Comparison of ENCODE assay signal across 32 cellular contexts in the genomic region with DNA sequence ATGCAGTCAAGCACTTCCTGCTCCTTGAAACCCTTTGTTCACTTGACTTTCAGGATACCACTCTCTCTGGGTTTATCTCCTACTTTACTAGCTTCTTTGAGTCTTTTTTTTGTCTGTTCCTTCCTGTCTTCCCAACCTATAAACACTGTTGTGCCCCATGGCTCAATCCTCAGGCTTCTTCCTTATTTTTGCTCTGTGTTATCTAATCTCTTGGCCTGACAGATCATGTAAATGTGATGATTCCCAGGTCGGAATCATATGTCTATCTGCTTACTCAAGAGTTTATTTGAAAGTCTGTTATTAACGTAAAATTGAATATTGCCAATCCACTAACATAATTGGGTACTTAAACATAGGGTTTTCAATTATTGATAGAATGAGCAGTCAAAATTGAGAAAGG.
"Had no signal": no experiment of that assay in that cellular context is flagged by ENCODE, and none has a peak within 500 bp of the region (broad histone marks: within the 10 kb centered on the region; RNA-seq: fewer than 3 reads in every experiment).

No MANE protein-coding gene starts in this region.

- H3K27me3 Mint-ChIP-seq: progenitor cell of endocrine pancreas; stimulated activated memory B cell treated with anti-CD40 and anti-IgM and Interleukin-4, amounts not matched to agents 10 μg/mL and 1 μg/mL and 100 μg/mL, for 72 hours; type B pancreatic cell had no signal

- H3K4me3 ChIP-seq: ovary, psoas muscle, skin epidermis, smooth muscle cell, spleen, suprapubic skin, testis, tibial artery, transverse colon, upper lobe of right lung, uterus had no signal

- H3K27me3 ChIP-seq: ovary, spleen, suprapubic skin, testis, tibial artery, transverse colon, upper lobe of right lung, uterus had no signal

- H3K9me3 ChIP-seq: ovary, psoas muscle, testis, transverse colon, upper lobe of right lung, uterus had no signal

- H3K4me1 ChIP-seq: parathyroid adenoma, psoas muscle, spleen, suprapubic skin, testis, transverse colon, upper lobe of right lung, uterus had no signal

- H3K36me3 ChIP-seq: ovary, spleen, suprapubic skin, tibial artery, transverse colon, upper lobe of right lung, uterus had no signal

- H3K27ac ChIP-seq: ovary, parathyroid adenoma, psoas muscle, skin epidermis, spleen, suprapubic skin, testis, tibial artery, transverse colon, upper lobe of right lung, uterus had no signal

- H3K4me2 ChIP-seq: smooth muscle cell had no signal

- DNase-seq: naive thymus-derived CD4-positive, alpha-beta T cell; natural killer cell; occipital lobe; ovary; posterior cingulate gyrus; psoas muscle; right cardiac atrium; spleen; stimulated activated CD4-positive, alpha-beta T cell treated with anti-CD3 and anti-CD28 coated beads, Interleukin-12 subunit alpha, Interleukin-12 subunit beta, amount 100 ng/mL, for 4 hours; stimulated activated CD4-positive, alpha-beta T cell treated with anti-CD3 and anti-CD28 coated beads, Interleukin-1b, Interleukin-23, amount 100 ng/mL, for 48 hours; stimulated activated CD4-positive, alpha-beta T cell treated with anti-CD3 and anti-CD28 coated beads, Interleukin-4, amount 100 ng/mL, for 1 hour; stimulated activated CD4-positive, alpha-beta T cell treated with anti-CD3 and anti-CD28 coated beads, Interleukin-4, amount 100 ng/mL, for 4 hours; stimulated activated CD8-positive, alpha-beta memory T cell treated with anti-CD3 and anti-CD28 coated beads, Interleukin-4, amount 100 ng/mL, for 48 hours; stimulated activated naive CD4-positive, alpha-beta T cell; stimulated activated naive CD8-positive, alpha-beta T cell treated with anti-CD3 and anti-CD28 coated beads, Interleukin-15, amount 100 ng/mL, for 72 hours; stimulated activated naive CD8-positive, alpha-beta T cell treated with anti-CD3 and anti-CD28 coated beads, Interleukin-15, Interleukin-2, amounts not matched to agents 100 U/mL and 50 U/mL, for 24 hours; substantia nigra; testis; tibial artery; transverse colon; upper lobe of right lung; uterus had no signal

- H3K79me2 ChIP-seq: parathyroid adenoma had no signal

- H3K4me3 Mint-ChIP-seq: naive thymus-derived CD4-positive, alpha-beta T cell; natural killer cell; nephron; neural crest cell; stimulated activated memory B cell treated with anti-CD40 and anti-IgM and Interleukin-4, amounts not matched to agents 10 μg/mL and 1 μg/mL and 100 μg/mL, for 72 hours; stimulated activated naive CD8-positive, alpha-beta T cell treated with anti-CD3 and anti-CD28 coated beads, Interleukin-15, amount 100 ng/mL, for 72 hours; type B pancreatic cell had no signal

- H3K4me1 Mint-ChIP-seq: naive thymus-derived CD4-positive, alpha-beta T cell; natural killer cell; stimulated activated memory B cell treated with anti-CD40 and anti-IgM and Interleukin-4, amounts not matched to agents 10 μg/mL and 1 μg/mL and 100 μg/mL, for 72 hours; stimulated activated naive CD8-positive, alpha-beta T cell treated with anti-CD3 and anti-CD28 coated beads, Interleukin-15, amount 100 ng/mL, for 72 hours had no signal

- H3K36me3 Mint-ChIP-seq: natural killer cell; stimulated activated memory B cell treated with anti-CD40 and anti-IgM and Interleukin-4, amounts not matched to agents 10 μg/mL and 1 μg/mL and 100 μg/mL, for 72 hours; type B pancreatic cell had no signal

- H2AFZ ChIP-seq: parathyroid adenoma had no signal

- H3K9ac ChIP-seq: parathyroid adenoma had no signal

- H3K27ac Mint-ChIP-seq: naive thymus-derived CD4-positive, alpha-beta T cell; natural killer cell; nephron; progenitor cell of endocrine pancreas; stimulated activated memory B cell treated with anti-CD40 and anti-IgM and Interleukin-4, amounts not matched to agents 10 μg/mL and 1 μg/mL and 100 μg/mL, for 72 hours; stimulated activated naive CD8-positive, alpha-beta T cell treated with anti-CD3 and anti-CD28 coated beads, Interleukin-15, amount 100 ng/mL, for 72 hours; type B pancreatic cell had no signal

- ATAC-seq: naive thymus-derived CD4-positive, alpha-beta T cell; natural killer cell; psoas muscle; right cardiac atrium; sciatic nerve; stimulated activated memory B cell treated with anti-CD40 and anti-IgM and Interleukin-4, amounts not matched to agents 10 μg/mL and 1 μg/mL and 100 μg/mL, for 72 hours; stimulated activated naive CD8-positive, alpha-beta T cell treated with anti-CD3 and anti-CD28 coated beads, Interleukin-15, amount 100 ng/mL, for 72 hours; stimulated activated naive CD8-positive, alpha-beta T cell treated with anti-CD3 and anti-CD28 coated beads, Interleukin-15, Interleukin-2, amounts not matched to agents 100 U/mL and 50 U/mL, for 24 hours; upper lobe of right lung had no signal
